12 cellular contexts compared by ENCODE assay signal in genomic region chr7:98360221-98361124, GRCh38. TPM values are rescaled to one million over a fixed set of nuclear protein-coding genes. Genes with fewer than 3 reads are reported as not detected.
DNase-seq lines count a peak whose midpoint lies in the region; ATAC-seq, FAIRE-seq and TF ChIP-seq lines count a peak whose summit lies in the region.
"Had no signal": no experiment of that assay in that cellular context is flagged by ENCODE, and none has a peak within 500 bp of the region (broad histone marks: within the 10 kb centered on the region; RNA-seq: fewer than 3 reads in every experiment).

No MANE protein-coding gene starts in this region.

- H3K27ac Mint-ChIP-seq in astrocyte (ENCODE audit: unreplicated experiment): peak overlapping the region; percentile 51
- no peak overlapping the region for H3K27ac Mint-ChIP-seq in activated naive CD4-positive, alpha-beta T cell treated with anti-CD3 and anti-CD28 coated beads, Interleukin-2, amount 50 U/mL, for 72 hours
- H3K27ac Mint-ChIP-seq: activated CD4-positive, alpha-beta T cell treated with anti-CD3 and anti-CD28 coated beads, Interleukin-2, amount 10 ng/mL, durations not matched to agents 7 days and 5 days; activated naive CD8-positive, alpha-beta T cell treated with anti-CD3 and anti-CD28 coated beads, Interleukin-2, amount 10 ng/mL, durations not matched to agents 7 days and 5 days had no signal

- no peaks in the 10 kb centered on the region for H3K79me2 ChIP-seq in astrocyte (ENCODE audit: insufficient read depth, low read length)
- H3K79me2 ChIP-seq in HepG2 (ENCODE audit: insufficient read depth, low read length): no peaks in the 10 kb centered on the region

- TF ChIP-seq CTCF in cardiac muscle cell (IDR thresholded peaks at IDR 0.05; ENCODE audit: low read depth, low read length) (no peak), astrocyte (IDR thresholded peaks at IDR 0.05; ENCODE audit: insufficient read depth, low read depth, low read length) (no peak), HepG2 (CRISPR knock-in tag; IDR thresholded peaks at IDR 0.05) (peak; percentile 29; the same call in 1 of the 2 replicates), upper lobe of right lung (IDR thresholded peaks at IDR 0.05) (no peak)

- CTCF ChIA-PET in HepG2 (lab: Yijun Ruan, JAX; ENCODE audit: low intra/inter-chr PET ratio, low total read pairs): interaction anchor here (0.8 kb wide), 1 partner anchor 41 kb away, joined by 3 read pairs; no protein-coding TSS in a partner anchor

- H3K9ac ChIP-seq in astrocyte (ENCODE audit: low read length) (no peak overlapping the region), HepG2 (ENCODE audit: insufficient read depth, low read depth, low read length) (no peak overlapping the region)

- DNase-seq in cardiac muscle cell (ENCODE audit: low read depth in 1 of 2, low spot score in 1 of 2) (peak in 1 of 2 donors; percentile 49), cardiac septum (ENCODE audit: low spot score) (no peak), astrocyte (ENCODE audit: low read depth) (no peak), HepG2 (ENCODE audit: low spot score) (peak; percentile 51), upper lobe of right lung (peak; percentile 79), NCI-H526 treated with DMSO at 0.1 percent for 48 hours (lab: John Stamatoyannopoulos, UW) (no peak)
- no peak for DNase-seq in activated naive CD4-positive, alpha-beta T cell treated with anti-CD3 and anti-CD28 coated beads, Interleukin-2, amount 50 U/mL, for 72 hours (ENCODE audit: low spot score in 2 of 2)
- DNase-seq: activated CD4-positive, alpha-beta T cell treated with anti-CD3 and anti-CD28 coated beads, Interleukin-2, amount 10 ng/mL, durations not matched to agents 7 days and 5 days; activated naive CD8-positive, alpha-beta T cell treated with anti-CD3 and anti-CD28 coated beads, Interleukin-2, amount 10 ng/mL, durations not matched to agents 7 days and 5 days; MV-4-11 had no signal

- TF ChIP-seq POLR2A in HepG2 (IDR thresholded peaks at IDR 0.05; ENCODE audit: insufficient read depth in 1 of 2, low read depth in 2 of 2, low read length in 2 of 2): no peak

- peak overlapping the region; percentile 11 for H3K4me3 Mint-ChIP-seq in astrocyte (ENCODE audit: unreplicated experiment)
- H3K4me3 Mint-ChIP-seq: activated CD4-positive, alpha-beta T cell treated with anti-CD3 and anti-CD28 coated beads, Interleukin-2, amount 10 ng/mL, durations not matched to agents 7 days and 5 days; activated naive CD8-positive, alpha-beta T cell treated with anti-CD3 and anti-CD28 coated beads, Interleukin-2, amount 10 ng/mL, durations not matched to agents 7 days and 5 days had no signal

- peaks cover 17% of the 10 kb centered on the region for H3K4me1 Mint-ChIP-seq in astrocyte (ENCODE audit: low read depth, unreplicated experiment)
- H3K4me1 Mint-ChIP-seq: activated CD4-positive, alpha-beta T cell treated with anti-CD3 and anti-CD28 coated beads, Interleukin-2, amount 10 ng/mL, durations not matched to agents 7 days and 5 days; activated naive CD8-positive, alpha-beta T cell treated with anti-CD3 and anti-CD28 coated beads, Interleukin-2, amount 10 ng/mL, durations not matched to agents 7 days and 5 days had no signal

- TF ChIP-seq EP300 in HepG2 (IDR thresholded peaks at IDR 0.05; ENCODE audit: low read depth in 2 of 2, low read length in 2 of 2) (no peak), HepG2 (CRISPR knock-in tag; IDR thresholded peaks at IDR 0.05; ENCODE audit: borderline replicate concordance) (no peak)

- 62% methylated on average over 10 of the region's 10 CpGs for WGBS in HepG2 (ENCODE audit: low lambda C conversion rate)

- H3K4me2 ChIP-seq in astrocyte (ENCODE audit: low read length): no peak overlapping the region
- H3K4me2 ChIP-seq in HepG2 (ENCODE audit: low read depth, low read length): peak overlapping the region; percentile 37

- POLR2A ChIA-PET in HepG2 (lab: Yijun Ruan, JAX): interaction anchor here (0.6 to 0.9 kb wide), 2 partner anchors 39 to 58 kb away, joined by 3 read pairs; no protein-coding TSS in a partner anchor

- H3K9me3 ChIP-seq in cardiac muscle cell (ENCODE audit: low read depth) (no peaks in the 10 kb centered on the region), astrocyte (ENCODE audit: insufficient read depth, low read depth, low read length) (no peaks in the 10 kb centered on the region), HepG2 (ENCODE audit: low read length) (no peaks in the 10 kb centered on the region), upper lobe of right lung (no peaks in the 10 kb centered on the region)
- H3K9me3 ChIP-seq: neutrophil had no signal

- FAIRE-seq in astrocyte (lab: Jason Lieb, UNC) (no peak), HepG2 (lab: Jason Lieb, UNC) (peak; percentile 72)

- no peak overlapping the region for H3K4me3 ChIP-seq in cardiac muscle cell
- no peak overlapping the region for H3K4me3 ChIP-seq in astrocyte (ENCODE audit: insufficient read depth, low read depth, low read length)
- H3K4me3 ChIP-seq in HepG2 (replicated peaks in 1 of 3; ENCODE audit: insufficient read depth in 1 of 3, low read depth in 2 of 3, low read length in 3 of 3): peak overlapping the region in 1 of 3 experiments; percentile 19; a peak in 1 of 6 replicates
- no peak overlapping the region for H3K4me3 ChIP-seq in upper lobe of right lung

- H3K36me3 Mint-ChIP-seq in astrocyte (ENCODE audit: low read depth, unreplicated experiment): peaks cover 2% of the 10 kb centered on the region
- no peaks in the 10 kb centered on the region for H3K36me3 Mint-ChIP-seq in activated naive CD4-positive, alpha-beta T cell treated with anti-CD3 and anti-CD28 coated beads, Interleukin-2, amount 50 U/mL, for 72 hours
- H3K36me3 Mint-ChIP-seq: activated naive CD8-positive, alpha-beta T cell treated with anti-CD3 and anti-CD28 coated beads, Interleukin-2, amount 10 ng/mL, durations not matched to agents 7 days and 5 days had no signal

- H2AFZ ChIP-seq in astrocyte (ENCODE audit: low read depth, low read length) (no peak overlapping the region), HepG2 (ENCODE audit: low read length) (no peak overlapping the region)

- peak; percentile 92 for ATAC-seq in HepG2
- ATAC-seq in upper lobe of right lung: peak; percentile 94
- ATAC-seq in activated naive CD4-positive, alpha-beta T cell treated with anti-CD3 and anti-CD28 coated beads, Interleukin-2, amount 50 U/mL, for 72 hours: no peak
- ATAC-seq in activated CD4-positive, CD25-positive, alpha-beta regulatory T cell treated with anti-CD3 and anti-CD28 coated beads, Interleukin-2, amount 50 U/mL, for 24 hours: no peak

- H3K27me3 ChIP-seq in cardiac muscle cell (no peaks in the 10 kb centered on the region), astrocyte (ENCODE audit: insufficient read depth, low read length) (no peaks in the 10 kb centered on the region), HepG2 (ENCODE audit: control insufficient read depth in 1 of 2, insufficient read depth in 2 of 2, low read length in 2 of 2) (no peaks in the 10 kb centered on the region), upper lobe of right lung (no peaks in the 10 kb centered on the region)

- peaks cover 2% of the 10 kb centered on the region for H3K9me3 Mint-ChIP-seq in astrocyte (ENCODE audit: unreplicated experiment)
- H3K9me3 Mint-ChIP-seq in activated naive CD4-positive, alpha-beta T cell treated with anti-CD3 and anti-CD28 coated beads, Interleukin-2, amount 50 U/mL, for 72 hours: no peaks in the 10 kb centered on the region
- H3K9me3 Mint-ChIP-seq: activated CD4-positive, alpha-beta T cell treated with anti-CD3 and anti-CD28 coated beads, Interleukin-2, amount 10 ng/mL, durations not matched to agents 7 days and 5 days; activated naive CD8-positive, alpha-beta T cell treated with anti-CD3 and anti-CD28 coated beads, Interleukin-2, amount 10 ng/mL, durations not matched to agents 7 days and 5 days had no signal

- no TSS peak for BruUV-seq in HepG2 (replicated peaks; lab: Mats Ljungman, UMichigan)

- intact Hi-C loops in cardiac septum (cut with DNase I) (no loop called here), HepG2 (cut with micrococcal nuclease; ENCODE audit: unreplicated experiment) (loop anchor here (5.0 kb wide), 1 partner anchor 37 kb away; no protein-coding TSS in a partner anchor), upper lobe of right lung (cut with DNase I) (no loop called here)

- TF ChIP-seq RAD21 in HepG2 (CRISPR knock-in tag; IDR thresholded peaks at IDR 0.05): no peak; the same call in 1 of the 2 replicates

- H3K36me3 ChIP-seq in cardiac muscle cell (no peaks in the 10 kb centered on the region), astrocyte (ENCODE audit: insufficient read depth, low read length) (no peaks in the 10 kb centered on the region), HepG2 (replicated peaks in 1 of 2; ENCODE audit: control insufficient read depth in 1 of 2, insufficient read depth in 2 of 2, low read length in 2 of 2) (peaks cover 0 to 2% of the 10 kb centered on the region in 2 experiments; a peak in 2 of 5 replicates), upper lobe of right lung (no peaks in the 10 kb centered on the region)
- H3K36me3 ChIP-seq: neutrophil had no signal

- in situ Hi-C loops in HepG2 (cut with HindIII; ENCODE audit: extremely low pct_ligation_motif_present, low pct_unique_long_range_greater_than_20kb): no loop called here

- H3K27me3 Mint-ChIP-seq in astrocyte (ENCODE audit: low read depth, unreplicated experiment): no peaks in the 10 kb centered on the region
- H3K27me3 Mint-ChIP-seq: activated CD4-positive, alpha-beta T cell treated with anti-CD3 and anti-CD28 coated beads, Interleukin-2, amount 10 ng/mL, durations not matched to agents 7 days and 5 days; activated naive CD8-positive, alpha-beta T cell treated with anti-CD3 and anti-CD28 coated beads, Interleukin-2, amount 10 ng/mL, durations not matched to agents 7 days and 5 days had no signal

- peak overlapping the region; percentile 78 for H3K27ac ChIP-seq in cardiac muscle cell
- no peak overlapping the region for H3K27ac ChIP-seq in astrocyte (ENCODE audit: low read depth, low read length)
- peak overlapping the region; percentile 58 for H3K27ac ChIP-seq in HepG2 (ENCODE audit: extremely low read length, insufficient read depth, low read length)
- peak overlapping the region; percentile 47 for H3K27ac ChIP-seq in upper lobe of right lung
- H3K27ac ChIP-seq: neutrophil had no signal

- H4K20me1 ChIP-seq in astrocyte (ENCODE audit: insufficient read depth, low read length): no peaks in the 10 kb centered on the region
- peaks cover 8% of the 10 kb centered on the region; the same call in 1 of the 2 replicates for H4K20me1 ChIP-seq in HepG2 (ENCODE audit: insufficient read depth, low read length)

- H3K4me1 ChIP-seq in cardiac muscle cell (ENCODE audit: low read depth) (peaks cover 7% of the 10 kb centered on the region), astrocyte (ENCODE audit: insufficient read depth, low read length) (peaks cover 8% of the 10 kb centered on the region), HepG2 (ENCODE audit: insufficient read depth, low read length) (peaks cover 29% of the 10 kb centered on the region), upper lobe of right lung (peaks cover 12% of the 10 kb centered on the region)

RNA-seq across cellular contexts. Expression of gene BAIAP2L1, which starts 40.4 kb away (rescaled TPM):
- 5.6 and 11.6 TPM in 2 replicates for total RNA-seq in cardiac muscle cell
- polyA plus RNA-seq in cardiac muscle cell: 7.6 and 17.4 TPM in 2 replicates
- total RNA-seq in cardiac septum: 1.9 TPM
- 20.4 and 21.6 TPM in 2 replicates for total RNA-seq in astrocyte
- 13.0 and 13.7 TPM in 2 replicates for total RNA-seq in HepG2 (2016; rRNA removed; fragmentation: Illumina TruSeq; extraction: Trizol)
- total RNA-seq in HepG2 (2016; cell fraction: cytosol; rRNA removed; fragmentation: Illumina TruSeq; extraction: Trizol; ENCODE audit: low read depth): 5.5 and 6.3 TPM in 2 replicates
- 11.1 and 13.2 TPM in 2 replicates for total RNA-seq in HepG2 (2016; cell fraction: insoluble cytoplasmic fraction; rRNA removed; fragmentation: Illumina TruSeq; extraction: Trizol)
- 11.9 and 12.9 TPM in 2 replicates for total RNA-seq in HepG2 (2016; cell fraction: membrane; rRNA removed; fragmentation: Illumina TruSeq; extraction: Trizol)
- 8.6 and 9.2 TPM in 2 replicates for total RNA-seq in HepG2 (2016; cell fraction: nucleus; rRNA removed; fragmentation: Illumina TruSeq; extraction: Trizol)
- 21.5 and 23.3 TPM in 2 replicates for polyA plus RNA-seq in HepG2 (2011; rRNA removed)
- 15.8 and 16.8 TPM in 2 replicates for polyA plus RNA-seq in HepG2 (2011; cell fraction: cytosol; rRNA removed)
- 13.8 and 18.8 TPM in 2 replicates for polyA plus RNA-seq in HepG2 (2011; cell fraction: nucleus; rRNA removed)
- 21.3 and 25.8 TPM in 2 replicates for polyA plus RNA-seq in HepG2 (2012)
- polyA plus RNA-seq in HepG2 (2016; cell fraction: cytosol; fragmentation: Illumina TruSeq; extraction: Trizol; ENCODE audit: low read depth): 11.6 and 12.1 TPM in 2 replicates
- 20.8 and 27.2 TPM in 2 replicates for polyA plus RNA-seq in HepG2 (2016; cell fraction: insoluble cytoplasmic fraction; fragmentation: Illumina TruSeq; extraction: Trizol; ENCODE audit: low read depth)
- 17.6 and 17.7 TPM in 2 replicates for polyA plus RNA-seq in HepG2 (2016; cell fraction: membrane; fragmentation: Illumina TruSeq; extraction: Trizol; ENCODE audit: low read depth)
- 18.6 and 20.4 TPM in 2 replicates for polyA plus RNA-seq in HepG2 (2016; cell fraction: nucleus; fragmentation: Illumina TruSeq; extraction: Trizol; ENCODE audit: insufficient read depth, low read depth)
- polyA minus RNA-seq in HepG2 (2011; rRNA and poly(A)+ RNA removed; ENCODE audit: low replicate concordance): 16.5 and 17.8 TPM in 2 replicates
- 10.0 and 14.2 TPM in 2 replicates for polyA minus RNA-seq in HepG2 (2011; cell fraction: cytosol; rRNA and poly(A)+ RNA removed)
- 15.8 and 24.1 TPM in 2 replicates for polyA minus RNA-seq in HepG2 (2011; cell fraction: nucleus; rRNA and poly(A)+ RNA removed)
- 22.9 TPM for total RNA-seq in upper lobe of right lung
- 1 to 10 TPM; 4.2 to 5.1 TPM for total RNA-seq in activated naive CD4-positive, alpha-beta T cell treated with anti-CD3 and anti-CD28 coated beads, Interleukin-2, amount 50 U/mL, for 72 hours

Comparison
In these comparisons a context has a peak if more than half of its experiments do, and no peak if none do; other contexts are left out.
1. DNase-seq: peak in HepG2 (single experiment) and upper lobe of right lung (single experiment); none in cardiac septum (single experiment), astrocyte (single experiment), activated naive CD4-positive, alpha-beta T cell treated with anti-CD3 and anti-CD28 coated beads, Interleukin-2, amount 50 U/mL, for 72 hours (0 of 2) and NCI-H526 treated with DMSO at 0.1 percent for 48 hours (single experiment).
2. ATAC-seq: peak in HepG2 (single experiment) and upper lobe of right lung (single experiment); none in activated naive CD4-positive, alpha-beta T cell treated with anti-CD3 and anti-CD28 coated beads, Interleukin-2, amount 50 U/mL, for 72 hours (0 of 2) and activated CD4-positive, CD25-positive, alpha-beta regulatory T cell treated with anti-CD3 and anti-CD28 coated beads, Interleukin-2, amount 50 U/mL, for 24 hours (0 of 2).